ENCODE assay signal across 26 cellular contexts in the genomic region with DNA sequence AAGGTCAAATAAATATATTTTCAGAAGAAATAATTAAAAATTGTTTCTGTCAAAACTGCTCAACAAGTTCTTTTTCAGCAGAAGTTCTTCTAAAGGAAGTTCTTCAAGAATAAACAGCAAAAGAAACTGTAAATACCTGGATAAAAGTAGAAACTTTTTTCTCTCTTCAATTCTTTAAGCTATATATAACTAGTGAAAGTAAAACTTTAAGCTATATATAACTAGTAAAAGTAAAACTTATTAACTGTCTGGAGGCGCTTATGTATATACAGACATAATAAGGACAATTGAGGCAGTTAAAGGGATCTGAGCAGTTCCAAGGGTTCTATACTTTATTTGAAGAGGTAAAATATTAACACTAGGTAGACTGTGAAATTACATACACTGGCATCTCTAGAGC.
"Had no signal": no experiment of that assay in that cellular context is flagged by ENCODE, and none has a peak within 500 bp of the region (broad histone marks: within the 10 kb centered on the region; RNA-seq: fewer than 3 reads in every experiment).

No MANE protein-coding gene starts in this region.

- H3K4me3 ChIP-seq: esophagus muscularis mucosa, gastrocnemius medialis, heart right ventricle, left ventricle myocardium inferior, lower lobe of right lung, neural progenitor cell, prostate gland, spleen, stomach, thoracic aorta, transverse colon had no signal

- H3K4me2 ChIP-seq: neural progenitor cell had no signal

- H3K27ac ChIP-seq: epithelial cell of prostate, esophagus muscularis mucosa, gastrocnemius medialis, heart right ventricle, left ventricle myocardium inferior, lower lobe of right lung, neural progenitor cell, parathyroid adenoma, prostate gland, spleen, stomach, thoracic aorta, transverse colon had no signal

- H3K27me3 Mint-ChIP-seq: natural killer cell treated with Interleukin-12 subunit alpha and Interleukin-12 subunit beta and Interleukin-15 and Interleukin-18, amount 100 ng/mL, for 72 hours; stimulated activated naive B cell treated with anti-CD40 and anti-IgM and Interleukin-4, amounts not matched to agents 10 μg/mL and 1 μg/mL and 100 μg/mL, for 72 hours had no signal

- H2AFZ ChIP-seq: neural progenitor cell, parathyroid adenoma had no signal

- H3K36me3 ChIP-seq: gastrocnemius medialis, neural progenitor cell, prostate gland had no signal

- H3K9me3 ChIP-seq: esophagus muscularis mucosa, gastrocnemius medialis, heart right ventricle, left ventricle myocardium inferior, lower lobe of right lung, prostate gland, spleen, stomach, thoracic aorta, transverse colon had no signal

- H3K27me3 ChIP-seq: esophagus muscularis mucosa, gastrocnemius medialis, heart right ventricle, neural progenitor cell, spleen, stomach, transverse colon had no signal

- ATAC-seq: gastrocnemius medialis; heart right ventricle; lower lobe of right lung; natural killer cell treated with Interleukin-12 subunit alpha and Interleukin-12 subunit beta and Interleukin-15 and Interleukin-18, amount 100 ng/mL, for 72 hours; sciatic nerve; stimulated activated naive B cell treated with anti-CD40 and anti-IgM and Interleukin-4, amounts not matched to agents 10 μg/mL and 1 μg/mL and 100 μg/mL, for 72 hours had no signal

- H3K4me1 Mint-ChIP-seq: neural progenitor cell had no signal

- H3K79me2 ChIP-seq: parathyroid adenoma had no signal

- H3K4me1 ChIP-seq: esophagus muscularis mucosa, gastrocnemius medialis, heart right ventricle, left ventricle myocardium inferior, lower lobe of right lung, neural progenitor cell, parathyroid adenoma, prostate gland, stomach had no signal

- DNase-seq: effector memory CD4-positive, alpha-beta T cell; gastrocnemius medialis; heart right ventricle; hypothalamus; left ventricle myocardium inferior; lower lobe of right lung; mesenchymal stem cell; midbrain; occipital lobe; spleen; stimulated activated CD4-positive, alpha-beta T cell treated with anti-CD3 and anti-CD28 coated beads, Interleukin-15, amount 100 ng/mL, for 24 hours; stimulated activated CD4-positive, alpha-beta T cell treated with anti-CD3 and anti-CD28 coated beads, Interleukin-1b, Interleukin-23, amount 100 ng/mL, for 48 hours; stimulated activated CD4-positive, alpha-beta T cell treated with anti-CD3 and anti-CD28 coated beads, Interleukin-4, amount 100 ng/mL, for 24 hours; stimulated activated naive B cell treated with anti-CD40 and anti-IgM and Interleukin-4, amounts not matched to agents 10 μg/mL and 1 μg/mL and 100 μg/mL, for 72 hours; stomach; substantia nigra; transverse colon had no signal

- H3K9me3 Mint-ChIP-seq: natural killer cell treated with Interleukin-12 subunit alpha and Interleukin-12 subunit beta and Interleukin-15 and Interleukin-18, amount 100 ng/mL, for 72 hours; neural progenitor cell had no signal

- FAIRE-seq: endometrium had no signal

- H3K27ac Mint-ChIP-seq: natural killer cell treated with Interleukin-12 subunit alpha and Interleukin-12 subunit beta and Interleukin-15 and Interleukin-18, amount 100 ng/mL, for 72 hours; neural progenitor cell had no signal

- H3K4me3 Mint-ChIP-seq: natural killer cell treated with Interleukin-12 subunit alpha and Interleukin-12 subunit beta and Interleukin-15 and Interleukin-18, amount 100 ng/mL, for 72 hours; neural progenitor cell had no signal

- H3K9ac ChIP-seq: neural progenitor cell, parathyroid adenoma had no signal
